In the genomic region with DNA sequence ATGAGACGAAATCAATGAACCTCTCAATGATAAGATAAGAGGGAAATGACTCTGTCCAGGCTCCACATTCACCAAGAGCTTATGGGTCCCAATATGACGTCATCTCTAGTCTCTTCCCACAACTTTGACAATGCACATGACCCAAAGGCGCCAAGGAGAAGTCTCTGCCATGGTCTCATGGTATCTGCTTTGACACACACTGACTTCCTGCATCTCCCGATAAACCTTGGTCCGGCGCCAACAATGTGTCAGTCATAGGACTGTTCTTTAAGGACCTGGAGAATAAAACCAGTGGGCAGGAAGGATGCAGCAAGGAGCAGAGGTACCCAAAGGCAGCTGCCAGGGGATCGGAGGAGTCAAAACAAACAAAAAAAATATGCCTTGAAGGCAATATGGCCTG, we compare ENCODE assay signal across 1 cellular context.
TF ChIP-seq lines count a peak whose summit lies in the region.

No MANE protein-coding gene starts in this region.

TF ChIP-seq in K562, 482 proteins besides CTCF, POLR2A, EP300 and RAD21 (continued from another document):
- TF ChIP-seq, protein P1, sequence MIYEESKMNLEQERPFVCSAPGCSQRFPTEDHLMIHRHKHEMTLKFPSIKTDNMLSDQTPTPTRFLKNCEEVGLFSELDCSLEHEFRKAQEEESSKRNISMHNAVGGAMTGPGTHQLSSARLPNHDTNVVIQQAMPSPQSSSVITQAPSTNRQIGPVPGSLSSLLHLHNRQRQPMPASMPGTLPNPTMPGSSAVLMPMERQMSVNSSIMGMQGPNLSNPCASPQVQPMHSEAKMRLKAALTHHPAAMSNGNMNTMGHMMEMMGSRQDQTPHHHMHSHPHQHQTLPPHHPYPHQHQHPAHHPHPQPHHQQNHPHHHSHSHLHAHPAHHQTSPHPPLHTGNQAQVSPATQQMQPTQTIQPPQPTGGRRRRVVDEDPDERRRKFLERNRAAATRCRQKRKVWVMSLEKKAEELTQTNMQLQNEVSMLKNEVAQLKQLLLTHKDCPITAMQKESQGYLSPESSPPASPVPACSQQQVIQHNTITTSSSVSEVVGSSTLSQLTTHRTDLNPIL (CRISPR knock-in tag; IDR thresholded peaks at IDR 0.05) = peak; percentile 74; the same call in 1 of the 2 replicates
- TF ChIP-seq, protein P2, sequence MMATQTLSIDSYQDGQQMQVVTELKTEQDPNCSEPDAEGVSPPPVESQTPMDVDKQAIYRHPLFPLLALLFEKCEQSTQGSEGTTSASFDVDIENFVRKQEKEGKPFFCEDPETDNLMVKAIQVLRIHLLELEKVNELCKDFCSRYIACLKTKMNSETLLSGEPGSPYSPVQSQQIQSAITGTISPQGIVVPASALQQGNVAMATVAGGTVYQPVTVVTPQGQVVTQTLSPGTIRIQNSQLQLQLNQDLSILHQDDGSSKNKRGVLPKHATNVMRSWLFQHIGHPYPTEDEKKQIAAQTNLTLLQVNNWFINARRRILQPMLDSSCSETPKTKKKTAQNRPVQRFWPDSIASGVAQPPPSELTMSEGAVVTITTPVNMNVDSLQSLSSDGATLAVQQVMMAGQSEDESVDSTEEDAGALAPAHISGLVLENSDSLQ (IDR thresholded peaks at IDR 0.05) = peak; percentile 96
